13 cellular contexts compared by ENCODE assay signal in genomic region chr1:9314711-9315379, GRCh38. TPM values are rescaled to one million over a fixed set of nuclear protein-coding genes. Genes with fewer than 3 reads are reported as not detected.
DNase-seq lines count a peak whose midpoint lies in the region; ATAC-seq and TF ChIP-seq lines count a peak whose summit lies in the region.
"Had no signal": no experiment of that assay in that cellular context is flagged by ENCODE, and none has a peak within 500 bp of the region (broad histone marks: within the 10 kb centered on the region; RNA-seq: fewer than 3 reads in every experiment).

No MANE protein-coding gene starts in this region.

- H3K27ac ChIP-seq in esophagus squamous epithelium: peak overlapping the region; percentile 65 to 83 (median 80)
- peak overlapping the region; percentile 65 for H3K27ac ChIP-seq in subcutaneous abdominal adipose tissue (ENCODE audit: low read depth, low read length)

- peaks cover 38% of the 10 kb centered on the region for H3K4me1 Mint-ChIP-seq in activated CD8-positive, alpha-beta memory T cell treated with anti-CD3 and anti-CD28 coated beads, Interleukin-2, amount 10 ng/mL, durations not matched to agents 7 days and 5 days

- no peaks in the 10 kb centered on the region for H3K27me3 Mint-ChIP-seq in activated CD8-positive, alpha-beta memory T cell treated with anti-CD3 and anti-CD28 coated beads, Interleukin-2, amount 10 ng/mL, durations not matched to agents 7 days and 5 days

- intact Hi-C loops in esophagus squamous epithelium (cut with DNase I) (no loop called here), mucosa of descending colon (cut with DNase I, micrococcal nuclease) (no loop called here)

- no peak for TF ChIP-seq CTCF in esophagus squamous epithelium (IDR thresholded peaks at IDR 0.05)
- no peak for TF ChIP-seq CTCF in GM20000 (IDR thresholded peaks at IDR 0.05; ENCODE audit: extremely low read depth, missing control alignments)
- no peak for TF ChIP-seq CTCF in mucosa of descending colon (IDR thresholded peaks at IDR 0.05)

- H3K9me3 ChIP-seq in esophagus squamous epithelium (no peaks in the 10 kb centered on the region), subcutaneous abdominal adipose tissue (ENCODE audit: control insufficient read depth in 5 of 5, low read length in 5 of 5) (no peaks in the 10 kb centered on the region), mucosa of descending colon (no peaks in the 10 kb centered on the region)

- H3K4me1 ChIP-seq in esophagus squamous epithelium: peaks cover 66 to 95% (median 81%) of the 10 kb centered on the region in 3 donors
- H3K4me1 ChIP-seq in subcutaneous abdominal adipose tissue (ENCODE audit: control insufficient read depth in 5 of 5, insufficient read depth in 5 of 5, low read length in 5 of 5): peaks cover 3 to 66% (median 52%) of the 10 kb centered on the region in 5 donors
- peaks cover 20% of the 10 kb centered on the region for H3K4me1 ChIP-seq in mucosa of descending colon (ENCODE audit: low read depth)

- H3K27me3 ChIP-seq in esophagus squamous epithelium: no peaks in the 10 kb centered on the region
- no peaks in the 10 kb centered on the region for H3K27me3 ChIP-seq in subcutaneous abdominal adipose tissue (ENCODE audit: control insufficient read depth in 5 of 5, insufficient read depth in 4 of 5, low read length in 5 of 5)
- H3K27me3 ChIP-seq: brain microvascular endothelial cell had no signal

- no peak overlapping the region for H3K4me3 Mint-ChIP-seq in activated CD8-positive, alpha-beta memory T cell treated with anti-CD3 and anti-CD28 coated beads, Interleukin-2, amount 10 ng/mL, durations not matched to agents 7 days and 5 days

- H3K4me3 ChIP-seq in esophagus squamous epithelium (peak overlapping the region in 1 of 4 donors; percentile 35), subcutaneous abdominal adipose tissue (ENCODE audit: low read depth in 1 of 5, low read length in 5 of 5) (no peak overlapping the region), mucosa of descending colon (no peak overlapping the region)

- H3K27ac Mint-ChIP-seq in activated CD8-positive, alpha-beta memory T cell treated with anti-CD3 and anti-CD28 coated beads, Interleukin-2, amount 10 ng/mL, durations not matched to agents 7 days and 5 days: peak overlapping the region; percentile 57

- WGBS in esophagus squamous epithelium, 2 donors: 53 to 58% methylated on average over 5 to 7 of the region's 11 CpGs

- CTCF ChIA-PET in activated CD8-positive, alpha-beta memory T cell treated with anti-CD3 and anti-CD28 coated beads, Interleukin-2, amount 10 ng/mL, durations not matched to agents 7 days and 5 days (lab: Charles Lee): interaction anchor here (0.7 to 1.8 kb wide), 5 partner anchors 25 to 181 kb away, joined by 3 to 8 read pairs (median 3); no protein-coding TSS in a partner anchor

- no peaks in the 10 kb centered on the region for H3K9me3 Mint-ChIP-seq in activated CD8-positive, alpha-beta memory T cell treated with anti-CD3 and anti-CD28 coated beads, Interleukin-2, amount 10 ng/mL, durations not matched to agents 7 days and 5 days (ENCODE audit: low read depth)

- H3K36me3 Mint-ChIP-seq in activated CD8-positive, alpha-beta memory T cell treated with anti-CD3 and anti-CD28 coated beads, Interleukin-2, amount 10 ng/mL, durations not matched to agents 7 days and 5 days: no peaks in the 10 kb centered on the region

- no peak for TF ChIP-seq POLR2A in esophagus squamous epithelium (IDR thresholded peaks at IDR 0.05)

- no peak overlapping the region for H3K9ac ChIP-seq in subcutaneous abdominal adipose tissue (ENCODE audit: low read length in 5 of 5)

- peaks cover 0 to 20% (median 0%) of the 10 kb centered on the region in 3 donors for H3K36me3 ChIP-seq in esophagus squamous epithelium
- H3K36me3 ChIP-seq in subcutaneous abdominal adipose tissue (ENCODE audit: control insufficient read depth in 5 of 5, insufficient read depth in 5 of 5, low read length in 5 of 5): peaks cover 0 to 19% (median 10%) of the 10 kb centered on the region in 5 donors
- H3K36me3 ChIP-seq in mucosa of descending colon (ENCODE audit: low read depth): no peaks in the 10 kb centered on the region

- no peak for DNase-seq in activated CD8-positive, alpha-beta memory T cell treated with anti-CD3 and anti-CD28 coated beads, Interleukin-2, amount 10 ng/mL, durations not matched to agents 7 days and 5 days
- DNase-seq in activated CD8-positive, alpha-beta memory T cell treated with anti-CD3 and anti-CD28 coated beads for 24 hours: no peak
- DNase-seq in RPMI8226 (peak; percentile 65), esophagus squamous epithelium (lab: John Stamatoyannopoulos, UW) (no peak), GM20000 (ENCODE audit: low spot score) (no peak), mucosa of descending colon (no peak), cerebellum (ENCODE audit: low spot score) (no peak)
- DNase-seq: KBM-7, NCI-H1694, NCI-H748 treated with DMSO at 0.1 percent for 48 hours, SHP77 treated with DMSO at 0.1 percent for 48 hours had no signal

- ATAC-seq in activated CD8-positive, alpha-beta memory T cell treated with anti-CD3 and anti-CD28 coated beads, Interleukin-2, amount 10 ng/mL, durations not matched to agents 7 days and 5 days: peak; percentile 10
- ATAC-seq in mucosa of descending colon: no peak

RNA-seq across cellular contexts. Expression of gene SPSB1, which starts 22.2 kb away (rescaled TPM):
- total RNA-seq in activated CD8-positive, alpha-beta memory T cell treated with anti-CD3 and anti-CD28 coated beads, Interleukin-2, amount 10 ng/mL, durations not matched to agents 7 days and 5 days: 1 to 10 TPM; 8.2 to 9.0 TPM
- total RNA-seq in esophagus squamous epithelium: 10 to 100 TPM; 15.2 to 35.5 (median 25.2) TPM
- 10 to 100 TPM; 22.1 to 35.5 (median 26.1) TPM for total RNA-seq in mucosa of descending colon
- 1.6 TPM for total RNA-seq in cerebellum
